Comparison of ENCODE assay signal across 9 cellular contexts in the genomic region with DNA sequence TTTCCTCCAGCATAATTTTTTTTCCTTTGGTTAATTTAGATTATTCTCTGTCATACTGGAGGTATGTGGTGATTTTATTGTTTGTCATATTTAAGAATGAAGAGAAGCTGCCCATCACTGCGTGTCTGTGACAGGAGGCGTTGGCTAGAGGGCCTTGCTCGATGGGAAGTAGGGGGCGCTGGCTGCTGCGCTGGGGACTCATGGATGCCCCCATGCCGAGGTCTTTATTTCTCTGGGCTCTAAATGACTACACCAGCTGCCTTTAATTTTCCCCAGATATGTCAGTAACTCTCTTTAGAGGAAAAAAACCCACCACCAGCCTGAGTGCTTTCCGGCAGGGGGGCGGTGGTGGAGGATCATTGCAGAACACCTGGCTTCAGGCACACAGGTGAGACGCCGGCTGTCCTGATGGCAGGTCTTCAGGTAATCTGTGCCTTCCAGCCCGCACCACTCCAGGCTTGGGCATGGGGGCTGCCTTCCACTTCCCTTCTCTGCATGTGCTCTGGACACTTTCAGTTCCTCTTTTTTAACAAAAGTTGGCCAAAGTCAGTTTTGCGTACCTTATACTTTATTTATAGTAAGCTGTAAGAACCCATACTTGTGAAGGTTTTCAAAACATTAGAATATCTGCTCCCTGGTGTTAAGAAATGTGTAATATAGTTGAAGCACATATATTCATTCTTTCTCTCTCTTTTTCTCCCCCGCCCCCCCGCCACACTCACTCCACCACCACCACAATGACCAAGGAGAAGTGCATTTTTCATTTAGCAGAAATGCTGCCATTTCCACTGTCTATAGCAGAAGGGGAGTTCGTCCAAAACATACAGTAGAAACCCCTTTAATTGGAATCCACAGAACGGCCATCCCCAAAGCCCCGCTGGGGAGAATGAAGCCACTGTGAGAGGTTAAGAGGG.
DNase-seq lines count a peak whose midpoint lies in the region; ATAC-seq and TF ChIP-seq lines count a peak whose summit lies in the region.
"Had no signal": no experiment of that assay in that cellular context is flagged by ENCODE, and none has a peak within 500 bp of the region (broad histone marks: within the 10 kb centered on the region; RNA-seq: fewer than 3 reads in every experiment).

No MANE protein-coding gene starts in this region.

- H3K4me1 ChIP-seq in neuronal stem cell (ENCODE audit: control insufficient read depth in 2 of 2, insufficient read depth in 1 of 2, low read depth in 1 of 2, low read length in 2 of 2) = peaks cover 6 to 7% of the 10 kb centered on the region in 2 donors

- H2AFZ ChIP-seq in neuronal stem cell (ENCODE audit: low read length) = no peak overlapping the region
- H2AFZ ChIP-seq: hepatocyte had no signal

- H2BK120ac ChIP-seq in neuronal stem cell (ENCODE audit: low read depth, low read length) = peak overlapping the region; percentile 68

- no peak overlapping the region for H3K4me3 Mint-ChIP-seq in activated CD4-positive, alpha-beta T cell treated with anti-CD3 and anti-CD28 coated beads for 36 hours

- POLR2A ChIA-PET in activated CD4-positive, alpha-beta T cell treated with anti-CD3 and anti-CD28 coated beads for 36 hours (lab: Charles Lee) = no interaction called here

- no peak for TF ChIP-seq CTCF in coronary artery (IDR thresholded peaks at IDR 0.05)

- no peak overlapping the region for H3K14ac ChIP-seq in neuronal stem cell (ENCODE audit: low read length)

- H4K91ac ChIP-seq in neuronal stem cell (ENCODE audit: low read depth, low read length, poor library complexity) = no peak overlapping the region

- H2BK12ac ChIP-seq in neuronal stem cell (ENCODE audit: low read length) = no peak overlapping the region

- no peak overlapping the region for H3K18ac ChIP-seq in neuronal stem cell (ENCODE audit: low read length)

- H2BK15ac ChIP-seq in neuronal stem cell (ENCODE audit: low read length) = no peak overlapping the region

- CTCF ChIA-PET in activated CD4-positive, alpha-beta T cell treated with anti-CD3 and anti-CD28 coated beads for 36 hours (lab: Charles Lee) = no interaction called here

- H3K27ac Mint-ChIP-seq in activated CD4-positive, alpha-beta T cell treated with anti-CD3 and anti-CD28 coated beads for 36 hours = no peak overlapping the region

- no peaks in the 10 kb centered on the region for H3K27me3 ChIP-seq in neuronal stem cell (ENCODE audit: control insufficient read depth in 3 of 3, insufficient read depth in 3 of 3, low read depth in 1 of 3, low read length in 3 of 3)
- H3K27me3 ChIP-seq: hepatocyte had no signal

- no peak overlapping the region for H3K4me3 ChIP-seq in neuronal stem cell (ENCODE audit: low read length in 2 of 2)
- H3K4me3 ChIP-seq in coronary artery = no peak overlapping the region
- H3K4me3 ChIP-seq: hepatocyte had no signal

- ATAC-seq in HG02588 (IDR thresholded peaks at IDR 0.05; ENCODE audit: unreplicated experiment) = peak; percentile 67
- no peak for ATAC-seq in activated CD4-positive, alpha-beta T cell treated with anti-CD3 and anti-CD28 coated beads for 36 hours

- peak; percentile 44 to 74 (median 49) for DNase-seq in NCI-H1417 (lab: John Stamatoyannopoulos, UW)
- DNase-seq in NCI-H1417 treated with DMSO at 0.1 percent for 48 hours (lab: John Stamatoyannopoulos, UW) = no peak
- DNase-seq in NCI-H146 treated with DMSO at 0.1 percent for 48 hours (lab: John Stamatoyannopoulos, UW; ENCODE audit: unreplicated experiment) = peak; percentile 90
- no peak for DNase-seq in neuronal stem cell (ENCODE audit: low spot score)
- DNase-seq in coronary artery (ENCODE audit: low spot score) = no peak
- DNase-seq in activated naive CD4-positive, alpha-beta T cell (lab: John Stamatoyannopoulos, UW) = no peak
- DNase-seq in activated CD4-positive, alpha-beta T cell treated with anti-CD3 and anti-CD28 coated beads for 36 hours = no peak

- peaks cover 7 to 9% of the 10 kb centered on the region in 2 donors for H3K36me3 ChIP-seq in neuronal stem cell (replicated peaks in 1 of 2; ENCODE audit: control insufficient read depth in 2 of 2, insufficient read depth in 2 of 2, low read length in 2 of 2)

- H3K4me2 ChIP-seq in neuronal stem cell (ENCODE audit: insufficient read depth, low read length, poor library complexity, severe bottlenecking) = no peak overlapping the region
- H3K4me2 ChIP-seq: hepatocyte had no signal

- no peak overlapping the region for H3K9ac ChIP-seq in neuronal stem cell (ENCODE audit: low read depth, low read length, poor library complexity)

- intact Hi-C loops in activated CD4-positive, alpha-beta T cell treated with anti-CD3 and anti-CD28 coated beads for 36 hours (cut with DNase I, micrococcal nuclease) = no loop called here

- H3K9me3 Mint-ChIP-seq in activated CD4-positive, alpha-beta T cell treated with anti-CD3 and anti-CD28 coated beads for 36 hours (ENCODE audit: low read depth) = peaks cover 3% of the 10 kb centered on the region

- no peak overlapping the region for H4K8ac ChIP-seq in neuronal stem cell (ENCODE audit: low read depth, low read length)

- WGBS in neuronal stem cell (ENCODE audit: extremely low coverage in 2 of 2, insufficient read length in 2 of 2, insufficient replicate concordance in 1 of 2), 2 donors = no CpG with 5 or more reads among the region's 17 CpGs

- no peak overlapping the region for H3K4ac ChIP-seq in neuronal stem cell (ENCODE audit: low read length)

- peaks cover 3% of the 10 kb centered on the region for H3K79me1 ChIP-seq in neuronal stem cell (ENCODE audit: low read depth, low read length)

- H3K27ac ChIP-seq in neuronal stem cell (replicated peaks; ENCODE audit: low read length) (no peak overlapping the region), coronary artery (no peak overlapping the region)
- H3K27ac ChIP-seq: hepatocyte had no signal

- peak overlapping the region; percentile 79 for H2BK5ac ChIP-seq in neuronal stem cell (ENCODE audit: low read length)

- H2AK5ac ChIP-seq in neuronal stem cell (ENCODE audit: low read depth, low read length) = peak overlapping the region; percentile 58

- peaks cover 44% of the 10 kb centered on the region for H3K4me1 Mint-ChIP-seq in activated CD4-positive, alpha-beta T cell treated with anti-CD3 and anti-CD28 coated beads for 36 hours

- no peak overlapping the region for H3K23ac ChIP-seq in neuronal stem cell (ENCODE audit: low read depth, low read length, poor library complexity)

- peaks cover 8 to 12% of the 10 kb centered on the region in 2 donors for H3K9me3 ChIP-seq in neuronal stem cell (replicated peaks in 1 of 2; ENCODE audit: control insufficient read depth in 2 of 2, insufficient read depth in 1 of 2, low read depth in 1 of 2, low read length in 2 of 2)

- peaks cover 47% of the 10 kb centered on the region for H3K36me3 Mint-ChIP-seq in activated CD4-positive, alpha-beta T cell treated with anti-CD3 and anti-CD28 coated beads for 36 hours (ENCODE audit: low read depth)

- H3K27me3 Mint-ChIP-seq in activated CD4-positive, alpha-beta T cell treated with anti-CD3 and anti-CD28 coated beads for 36 hours = no peaks in the 10 kb centered on the region

Comparison
In these comparisons a context has a peak if more than half of its experiments do, and no peak if none do; other contexts are left out.
1. DNase-seq: peak in NCI-H1417 (3 of 3) and NCI-H146 treated with DMSO at 0.1 percent for 48 hours (single experiment); none in NCI-H1417 treated with DMSO at 0.1 percent for 48 hours (single experiment), neuronal stem cell (single experiment), coronary artery (single experiment), activated naive CD4-positive, alpha-beta T cell (0 of 4) and activated CD4-positive, alpha-beta T cell treated with anti-CD3 and anti-CD28 coated beads for 36 hours (single experiment).